ENCODE assay signal across 8 cellular contexts in the genomic region with DNA sequence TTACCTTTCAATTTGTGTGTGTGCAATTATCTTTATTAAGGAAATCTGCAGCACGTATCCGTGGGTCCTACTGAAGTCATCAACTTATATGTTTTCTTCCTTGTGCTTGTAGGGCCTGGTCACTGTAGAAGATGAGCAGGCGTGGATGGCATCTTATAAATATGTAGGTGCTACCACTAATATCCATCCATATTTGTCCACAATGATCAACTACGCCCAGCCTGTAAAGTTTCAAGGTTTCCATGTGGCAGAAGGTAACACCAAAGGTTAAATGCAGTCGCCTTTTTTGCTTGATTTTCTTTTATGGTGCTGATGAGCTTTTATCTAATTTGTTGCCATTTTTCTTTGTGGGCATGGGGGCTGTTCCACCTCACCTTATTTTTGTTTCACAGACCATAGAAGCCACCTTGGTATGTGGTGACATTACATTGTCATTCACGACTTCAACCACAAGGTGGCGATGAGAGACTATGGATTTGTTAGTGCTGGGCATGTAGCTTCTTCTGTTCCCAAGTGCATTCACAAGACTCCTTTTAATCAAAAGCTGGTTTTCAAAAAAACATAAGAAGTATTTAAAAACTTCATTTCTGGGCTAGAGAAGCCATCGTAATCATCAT.
DNase-seq lines count a peak whose midpoint lies in the region; ATAC-seq and TF ChIP-seq lines count a peak whose summit lies in the region.

No MANE protein-coding gene starts in this region.

- intact Hi-C loops in Calu3 (cut with micrococcal nuclease; ENCODE audit: unreplicated experiment) (loop anchor here (1.0 to 2.0 kb wide), 2 partner anchors 49 to 202 kb away; no protein-coding TSS in a partner anchor), ovary (cut with DNase I) (loop anchor here in 3 of 4 donors (5.0 to 10.0 kb wide), 3 partner anchors 197 to 204 kb away; no protein-coding TSS in a partner anchor), posterior vena cava (cut with DNase I) (loop anchor here in 1 of 2 donors (5.0 kb wide), 1 partner anchor 204 kb away; no protein-coding TSS in a partner anchor)

- H3K27me3 Mint-ChIP-seq in Calu3 (ENCODE audit: unreplicated experiment) = no peaks in the 10 kb centered on the region
- H3K27me3 Mint-ChIP-seq in activated T-cell treated with anti-CD3 and anti-CD28 coated beads, Interleukin-2, amount 50 U/mL, for 4 hours (ENCODE audit: low read depth) = no peaks in the 10 kb centered on the region

- peak; percentile 62 for DNase-seq in Calu3
- peak; percentile 15 for DNase-seq in GM19238 (ENCODE audit: insufficient read length, low spot score)
- DNase-seq in NCI-H774 (lab: John Stamatoyannopoulos, UW) = peak; percentile 39
- DNase-seq in activated T-cell treated with anti-CD3 and anti-CD28 coated beads, Interleukin-2, amount 50 U/mL, for 4 hours = peak; percentile 11
- peak in 1 of 2 donors; percentile 57 for DNase-seq in foreskin keratinocyte
- DNase-seq in ovary = peak in 4 of 5 donors; percentile 18 to 62 (median 34)
- DNase-seq in posterior vena cava (ENCODE audit: low spot score) = no peak

- H3K4me3 ChIP-seq in ovary = no peak overlapping the region

- no peaks in the 10 kb centered on the region for H3K36me3 Mint-ChIP-seq in Calu3 (ENCODE audit: insufficient read depth, unreplicated experiment)
- H3K36me3 Mint-ChIP-seq in activated T-cell treated with anti-CD3 and anti-CD28 coated beads, Interleukin-2, amount 50 U/mL, for 4 hours (ENCODE audit: insufficient read depth) = no peaks in the 10 kb centered on the region

- H3K36me3 ChIP-seq in ovary = no peaks in the 10 kb centered on the region

- CTCF ChIA-PET in Calu3 (lab: Charles Lee) = interaction anchor here (1.5 to 2.9 kb wide), 2 partner anchors 203 to 210 kb away, joined by 9 to 43 read pairs; no protein-coding TSS in a partner anchor

- no peaks in the 10 kb centered on the region for H3K9me3 Mint-ChIP-seq in Calu3 (ENCODE audit: low read depth, unreplicated experiment)
- H3K9me3 Mint-ChIP-seq in activated T-cell treated with anti-CD3 and anti-CD28 coated beads, Interleukin-2, amount 50 U/mL, for 4 hours = no peaks in the 10 kb centered on the region

- H3K4me1 ChIP-seq in foreskin keratinocyte (peaks cover 16% of the 10 kb centered on the region), ovary (ENCODE audit: insufficient read depth) (no peaks in the 10 kb centered on the region)

- H3K27ac Mint-ChIP-seq in Calu3 (ENCODE audit: unreplicated experiment) = no peak overlapping the region

- TF ChIP-seq CTCF in Calu3 (IDR thresholded peaks at IDR 0.05; ENCODE audit: unreplicated experiment) (peak; percentile 70), foreskin keratinocyte (conservative IDR thresholded peaks at IDR 0.05) (peak; percentile 87), ovary (IDR thresholded peaks at IDR 0.05) (peak; percentile 37 to 82 (median 49))

- H3K4me3 Mint-ChIP-seq in Calu3 (ENCODE audit: low read depth, unreplicated experiment) = no peak overlapping the region
- no peak overlapping the region for H3K4me3 Mint-ChIP-seq in activated T-cell treated with anti-CD3 and anti-CD28 coated beads, Interleukin-2, amount 50 U/mL, for 4 hours

- 38 to 41% (median 40%) methylated on average over 8 of the region's 8 CpGs for WGBS in ovary, 3 donors

- no TSS peak for BruUV-seq in Calu3 (replicated peaks; lab: Mats Ljungman, UMichigan)

- ATAC-seq in HG03432 (IDR thresholded peaks at IDR 0.05; ENCODE audit: unreplicated experiment) = peak; percentile 56
- peak in 1 of 2 donors; percentile 51 for ATAC-seq in activated T-cell treated with anti-CD3 and anti-CD28 coated beads, Interleukin-2, amount 50 U/mL, for 4 hours
- ATAC-seq in foreskin keratinocyte = peak; percentile 84

- no peaks in the 10 kb centered on the region for H3K4me1 Mint-ChIP-seq in Calu3 (ENCODE audit: low read depth, unreplicated experiment)
- no peaks in the 10 kb centered on the region for H3K4me1 Mint-ChIP-seq in activated T-cell treated with anti-CD3 and anti-CD28 coated beads, Interleukin-2, amount 50 U/mL, for 4 hours (ENCODE audit: low read depth)

- no peak for TF ChIP-seq EP300 in ovary (IDR thresholded peaks at IDR 0.05)

- TF ChIP-seq POLR2A in ovary (IDR thresholded peaks at IDR 0.05) = no peak

- H3K27ac ChIP-seq in foreskin keratinocyte (no peak overlapping the region), ovary (no peak overlapping the region)

- no peaks in the 10 kb centered on the region for H3K9me3 ChIP-seq in ovary

- H3K27me3 ChIP-seq in foreskin keratinocyte (no peaks in the 10 kb centered on the region), ovary (no peaks in the 10 kb centered on the region)
